Comparison of ENCODE assay signal across 1 cellular context in the genomic region with DNA sequence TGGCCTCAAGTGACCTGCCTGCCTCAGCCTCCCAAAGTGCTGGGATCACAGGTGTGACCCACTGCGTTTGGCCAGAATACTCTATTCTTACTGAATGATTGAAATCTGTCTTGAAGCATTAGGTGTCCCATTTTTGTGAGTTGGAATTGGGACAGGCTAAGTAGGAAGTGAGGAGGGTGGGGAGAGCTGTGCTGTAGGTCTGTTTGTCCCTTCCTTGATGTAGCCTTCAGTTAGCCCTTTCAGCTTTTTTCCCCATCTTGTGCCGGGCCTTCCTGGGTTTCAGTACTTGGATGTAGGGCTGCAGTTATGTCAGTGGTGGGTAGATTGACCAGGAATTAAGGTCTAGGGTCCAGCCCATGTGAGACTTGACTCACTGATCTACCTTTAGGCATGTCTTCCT.
TF ChIP-seq lines count a peak whose summit lies in the region.

No MANE protein-coding gene starts in this region.

TF ChIP-seq in K562, 482 proteins besides CTCF, POLR2A, EP300 and RAD21:
- TF ChIP-seq ZNF239 (CRISPR knock-in tag; IDR thresholded peaks at IDR 0.05) (no peak), POLR2B (IDR thresholded peaks at IDR 0.05; ENCODE audit: low read depth, partially characterized antibody) (peak; percentile 47), SUPT5H (IDR thresholded peaks at IDR 0.05) (0 out of 2 replicates have a peak, but pooled peaks have one; percentile 36)
- TF ChIP-seq, protein P1, sequence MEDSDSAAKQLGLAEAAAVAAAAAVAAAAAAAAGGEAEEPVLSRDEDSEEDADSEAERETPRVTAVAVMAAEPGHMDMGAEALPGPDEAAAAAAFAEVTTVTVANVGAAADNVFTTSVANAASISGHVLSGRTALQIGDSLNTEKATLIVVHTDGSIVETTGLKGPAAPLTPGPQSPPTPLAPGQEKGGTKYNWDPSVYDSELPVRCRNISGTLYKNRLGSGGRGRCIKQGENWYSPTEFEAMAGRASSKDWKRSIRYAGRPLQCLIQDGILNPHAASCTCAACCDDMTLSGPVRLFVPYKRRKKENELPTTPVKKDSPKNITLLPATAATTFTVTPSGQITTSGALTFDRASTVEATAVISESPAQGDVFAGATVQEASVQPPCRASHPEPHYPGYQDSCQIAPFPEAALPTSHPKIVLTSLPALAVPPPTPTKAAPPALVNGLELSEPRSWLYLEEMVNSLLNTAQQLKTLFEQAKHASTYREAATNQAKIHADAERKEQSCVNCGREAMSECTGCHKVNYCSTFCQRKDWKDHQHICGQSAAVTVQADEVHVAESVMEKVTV (CRISPR knock-in tag; IDR thresholded peaks at IDR 0.05): no peak
- TF ChIP-seq, protein P2, sequence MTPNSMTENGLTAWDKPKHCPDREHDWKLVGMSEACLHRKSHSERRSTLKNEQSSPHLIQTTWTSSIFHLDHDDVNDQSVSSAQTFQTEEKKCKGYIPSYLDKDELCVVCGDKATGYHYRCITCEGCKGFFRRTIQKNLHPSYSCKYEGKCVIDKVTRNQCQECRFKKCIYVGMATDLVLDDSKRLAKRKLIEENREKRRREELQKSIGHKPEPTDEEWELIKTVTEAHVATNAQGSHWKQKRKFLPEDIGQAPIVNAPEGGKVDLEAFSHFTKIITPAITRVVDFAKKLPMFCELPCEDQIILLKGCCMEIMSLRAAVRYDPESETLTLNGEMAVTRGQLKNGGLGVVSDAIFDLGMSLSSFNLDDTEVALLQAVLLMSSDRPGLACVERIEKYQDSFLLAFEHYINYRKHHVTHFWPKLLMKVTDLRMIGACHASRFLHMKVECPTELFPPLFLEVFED (CRISPR knock-in tag; conservative IDR thresholded peaks at IDR 0.05): 0 out of 2 replicates have a peak, but pooled peaks have one; percentile 17
TF ChIP-seq in K562: peak in this region for 3.
